Comparison of ENCODE assay signal across 2 cellular contexts in the genomic region with DNA sequence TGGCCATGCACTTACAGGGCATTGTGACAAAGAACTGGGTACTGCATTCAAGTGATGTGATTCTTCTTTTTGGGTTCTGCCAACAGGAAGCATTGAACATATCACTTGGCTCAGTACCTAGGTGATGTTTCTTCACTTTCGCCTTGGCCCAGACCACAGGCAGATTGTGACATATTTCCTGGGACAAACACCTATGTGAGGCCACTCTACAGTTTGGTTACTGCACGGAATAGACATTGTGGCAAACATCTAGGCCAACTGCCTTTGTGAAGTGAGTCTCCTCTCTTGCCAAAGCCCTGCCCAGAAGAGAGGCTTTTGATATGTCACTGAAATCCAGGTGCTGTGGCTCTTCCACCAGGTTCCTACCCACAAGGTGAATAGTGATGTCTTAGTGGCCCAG. TPM values are rescaled to one million over a fixed set of nuclear protein-coding genes. Genes with fewer than 3 reads are reported as not detected.
"Had no signal": no experiment of that assay in that cellular context is flagged by ENCODE, and none has a peak within 500 bp of the region (broad histone marks: within the 10 kb centered on the region; RNA-seq: fewer than 3 reads in every experiment).

No MANE protein-coding gene starts in this region.

RNA-seq across cellular contexts. Expression of gene BPY2, which starts 14.4 kb away (rescaled TPM):
- total RNA-seq: G401, GM12878 had no signal
